Comparison of ENCODE assay signal across 9 cellular contexts in genomic region chr19:795691-796581, GRCh38. TPM values are rescaled to one million over a fixed set of nuclear protein-coding genes. Genes with fewer than 3 reads are reported as not detected.
DNase-seq lines count a peak whose midpoint lies in the region; ATAC-seq and TF ChIP-seq lines count a peak whose summit lies in the region.
"Had no signal": no experiment of that assay in that cellular context is flagged by ENCODE, and none has a peak within 500 bp of the region (broad histone marks: within the 10 kb centered on the region; RNA-seq: fewer than 3 reads in every experiment).

No MANE protein-coding gene starts in this region.

- BruUV-seq in HCT116 (replicated peaks; lab: Mats Ljungman, UMichigan) = no TSS peak

- H3K36me3 ChIP-seq in HCT116 (ENCODE audit: control insufficient read depth in 1 of 2, insufficient read depth in 2 of 2, low read length in 2 of 2) (peaks cover 9 to 26% of the 10 kb centered on the region in 2 experiments; a peak in 2 of 4 replicates), iPS-18a (ENCODE audit: control insufficient read depth, low read depth, low read length) (peaks cover 17% of the 10 kb centered on the region), spleen (peaks cover 0 to 19% (median 2%) of the 10 kb centered on the region in 6 donors)

- POLR2A ChIA-PET in HCT116 (lab: Charles Lee) = interaction anchor here (0.6 to 1.3 kb wide), 3 partner anchors 11 to 179 kb away, joined by 3 to 4 read pairs (median 3); no protein-coding TSS in a partner anchor
- POLR2A ChIA-PET in activated CD8-positive, alpha-beta T cell treated with anti-CD3 and anti-CD28 coated beads for 36 hours (lab: Charles Lee) = interaction anchor here (0.6 to 9.6 kb wide), 9 partner anchors 8 to 265 kb away, joined by 3 to 106 read pairs (median 3); no protein-coding TSS in a partner anchor

- intact Hi-C loops in HCT116 (cut with micrococcal nuclease) = loop anchor here (2.0 to 10.0 kb wide), 2 partner anchors 133 to 449 kb away; partner anchors contain the start of genes ATP5F1D, MIDN and RNF126
- intact Hi-C loops in activated CD8-positive, alpha-beta T cell treated with anti-CD3 and anti-CD28 coated beads for 36 hours (cut with micrococcal nuclease) = no loop called here
- intact Hi-C loops in spleen (cut with DNase I; ENCODE audit: low total_unique reads) = no loop called here

- no peaks in the 10 kb centered on the region for H3K9me3 Mint-ChIP-seq in activated CD8-positive, alpha-beta T cell treated with anti-CD3 and anti-CD28 coated beads for 36 hours

- WGBS in spleen, 5 donors = 83 to 92% (median 86%) methylated on average over 16 to 39 of the region's 39 CpGs

- peak overlapping the region; percentile 96 for H3K27ac ChIP-seq in HCT116 (ENCODE audit: low read depth, low read length)
- no peak overlapping the region for H3K27ac ChIP-seq in iPS-18a (ENCODE audit: low read length)
- peak overlapping the region; percentile 38 to 100 (median 88) for H3K27ac ChIP-seq in spleen

- RAD21 ChIA-PET in HCT116 (lab: Charles Lee; ENCODE audit: low non-redundant PET in 1 of 2, low total read pairs in 2 of 2, uncharacterized antibody in 2 of 2, unreplicated experiment in 2 of 2) = no interaction called here

- H3K79me2 ChIP-seq in HCT116 (ENCODE audit: insufficient read depth, low read length) = peaks cover 32% of the 10 kb centered on the region

- H3K4me3 Mint-ChIP-seq in activated CD8-positive, alpha-beta T cell treated with anti-CD3 and anti-CD28 coated beads for 36 hours = peak overlapping the region; percentile 86

- H3K36me3 Mint-ChIP-seq in activated CD8-positive, alpha-beta T cell treated with anti-CD3 and anti-CD28 coated beads for 36 hours (ENCODE audit: low read depth) = peaks cover 28% of the 10 kb centered on the region

- no peak for TF ChIP-seq POLR2A in HCT116 (IDR thresholded peaks at IDR 0.05; ENCODE audit: borderline replicate concordance, extremely low read depth, insufficient read depth, insufficient read length)
- no peak for TF ChIP-seq POLR2A in spleen (IDR thresholded peaks at IDR 0.05)

- H3K4me1 ChIP-seq in HCT116 (ENCODE audit: control insufficient read depth in 1 of 2, insufficient read depth in 2 of 2, low read length in 2 of 2) (peaks cover 17 to 28% of the 10 kb centered on the region in 2 experiments), iPS-18a (ENCODE audit: control insufficient read depth, low read depth, low read length) (peaks cover 10% of the 10 kb centered on the region), spleen (peaks cover 31 to 67% (median 47%) of the 10 kb centered on the region in 6 donors)

- H3K9ac ChIP-seq in HCT116 (ENCODE audit: low read length) (peak overlapping the region; percentile 87), iPS-18a (ENCODE audit: low read length) (no peak overlapping the region)

- no peak for TF ChIP-seq RAD21 in HCT116 (IDR thresholded peaks at IDR 0.05; ENCODE audit: low read depth)

- H3K4me3 ChIP-seq in HCT116 (replicated peaks in 1 of 2; ENCODE audit: low read depth in 1 of 2, low read length in 2 of 2) (peak overlapping the region; percentile 72 to 83), iPS-18a (ENCODE audit: low read length) (peak overlapping the region; percentile 61), spleen (peak overlapping the region; percentile 55 to 96 (median 76))

- H3K27me3 ChIP-seq in HCT116 (ENCODE audit: insufficient read depth, low read length) (no peaks in the 10 kb centered on the region), iPS-18a (ENCODE audit: control insufficient read depth, insufficient read depth, low read length) (no peaks in the 10 kb centered on the region), spleen (replicated peaks in 1 of 7) (no peaks in the 10 kb centered on the region)

- H3K9me3 ChIP-seq in HCT116 (ENCODE audit: control insufficient read depth in 1 of 2, insufficient read depth in 1 of 2, low read depth in 1 of 2, low read length in 2 of 2) (no peaks in the 10 kb centered on the region), iPS-18a (ENCODE audit: control insufficient read depth, low read depth, low read length) (no peaks in the 10 kb centered on the region), spleen (no peaks in the 10 kb centered on the region)

- H2AFZ ChIP-seq in HCT116 (ENCODE audit: low read depth, low read length, poor library complexity, severe bottlenecking) = no peak overlapping the region

- peaks cover 23% of the 10 kb centered on the region; the same call in 1 of the 2 replicates for H4K20me1 ChIP-seq in HCT116 (ENCODE audit: insufficient read depth)

- CTCF ChIA-PET in HCT116 (lab: Charles Lee) = no interaction called here
- CTCF ChIA-PET in activated CD8-positive, alpha-beta T cell treated with anti-CD3 and anti-CD28 coated beads for 36 hours (lab: Charles Lee) = interaction anchor here (0.9 to 1.1 kb wide), 2 partner anchors 28 to 231 kb away, joined by 3 to 4 read pairs; partner anchors contain the start of gene CNN2

- no peaks in the 10 kb centered on the region for H3K27me3 Mint-ChIP-seq in activated CD8-positive, alpha-beta T cell treated with anti-CD3 and anti-CD28 coated beads for 36 hours
- H3K27me3 Mint-ChIP-seq: activated naive CD8-positive, alpha-beta T cell had no signal

- H3K27ac Mint-ChIP-seq in activated CD8-positive, alpha-beta T cell treated with anti-CD3 and anti-CD28 coated beads for 36 hours = no peak overlapping the region

- DNase-seq in HCT116 (ENCODE audit: low read depth, low spot score) (no peak), spleen (peak; percentile 89), Kasumi-1 (lab: John Stamatoyannopoulos, UW) (no peak), DMS53 treated with DMSO at 0.1 percent for 48 hours (lab: John Stamatoyannopoulos, UW; ENCODE audit: unreplicated experiment) (no peak)
- DNase-seq in activated CD8-positive, alpha-beta T cell treated with anti-CD3 and anti-CD28 coated beads for 36 hours = no peak

- TF ChIP-seq CTCF in HCT116 (IDR thresholded peaks at IDR 0.05 in 2 of 3, conservative IDR thresholded peaks at IDR 0.05 in 1 of 3; ENCODE audit: borderline replicate concordance in 1 of 3, insufficient read depth in 1 of 3, low read depth in 2 of 3, low read length in 2 of 3) = no peak
- no peak for TF ChIP-seq CTCF in activated CD8-positive, alpha-beta T cell treated with anti-CD3 and anti-CD28 coated beads for 36 hours (IDR thresholded peaks at IDR 0.05)
- TF ChIP-seq CTCF in spleen (IDR thresholded peaks at IDR 0.05 in 8 of 11, conservative IDR thresholded peaks at IDR 0.05 in 3 of 11) = no peak

- no peaks in the 10 kb centered on the region for H3K9me2 ChIP-seq in HCT116 (ENCODE audit: insufficient read depth)

- H3K4me2 ChIP-seq in HCT116 (ENCODE audit: low read length) = peak overlapping the region; percentile 95

- no peak for ATAC-seq in HCT116
- ATAC-seq in activated CD8-positive, alpha-beta T cell treated with anti-CD3 and anti-CD28 coated beads for 36 hours = no peak
- no peak for ATAC-seq in HG03565 (IDR thresholded peaks at IDR 0.05; ENCODE audit: unreplicated experiment)
- no peak for ATAC-seq in HG03097 (IDR thresholded peaks at IDR 0.05; ENCODE audit: low FRiP score, unreplicated experiment)

- peaks cover 16% of the 10 kb centered on the region for H3K4me1 Mint-ChIP-seq in activated CD8-positive, alpha-beta T cell treated with anti-CD3 and anti-CD28 coated beads for 36 hours (ENCODE audit: low read depth)

TF ChIP-seq in HCT116, 20 proteins besides CTCF, POLR2A, EP300 and RAD21 (continues in another document):
- no peak for TF ChIP-seq ZNF274 (IDR thresholded peaks at IDR 0.05; ENCODE audit: low read depth, low read length)
- TF ChIP-seq TCF7L2 (IDR thresholded peaks at IDR 0.05; ENCODE audit: borderline replicate concordance, extremely low read depth, insufficient read depth, insufficient read length) = no peak
- TF ChIP-seq MAX (IDR thresholded peaks at IDR 0.05) = no peak
- no peak for TF ChIP-seq JUND (IDR thresholded peaks at IDR 0.05)

RNA-seq across cellular contexts. Expression of gene PTBP1, which starts 1.3 kb away (rescaled TPM):
- total RNA-seq in HCT116 (2021; ENCODE audit: unreplicated experiment) (676 TPM), spleen (100 to 1,000 TPM; 147 to 305 (median 247) TPM)
- 538 and 711 TPM in 2 replicates for polyA plus RNA-seq in HCT116 (2012)
- 100 to 1,000 TPM; 581 to 582 TPM for total RNA-seq in activated CD8-positive, alpha-beta T cell treated with anti-CD3 and anti-CD28 coated beads for 36 hours
- polyA plus RNA-seq in spleen = 100 to 1,000 TPM in 1 of 3 donors, 10 to 100 TPM in 2; 89.9 to 130 (median 98.6) TPM

RNA-seq across cellular contexts. Expression of gene PLPPR3, which starts 25.8 kb away (rescaled TPM):
- total RNA-seq in HCT116 (2021; ENCODE audit: unreplicated experiment) = 0.27 TPM
- polyA plus RNA-seq in HCT116 (2012) = 0.05 and 0.10 TPM in 2 replicates
- not detected for total RNA-seq in activated CD8-positive, alpha-beta T cell treated with anti-CD3 and anti-CD28 coated beads for 36 hours
- under 1 TPM in 5 of 7 donors, not detected in 2; 0.27 to 0.79 (median 0.43) TPM for total RNA-seq in spleen
- polyA plus RNA-seq in spleen = under 1 TPM in 1 of 3 donors, not detected in 2; 0.03 TPM

RNA-seq across cellular contexts. Expression of gene AZU1, which starts 31.7 kb away (rescaled TPM):
- total RNA-seq in HCT116 (2021; ENCODE audit: unreplicated experiment) = not detected
- 0.05 and 0.10 TPM in 2 replicates for polyA plus RNA-seq in HCT116 (2012)
- not detected for total RNA-seq in activated CD8-positive, alpha-beta T cell treated with anti-CD3 and anti-CD28 coated beads for 36 hours
- 10 to 100 TPM in 3 of 7 donors, 1 to 10 TPM in 4; 3.1 to 69.7 (median 9.6) TPM for total RNA-seq in spleen
- 1 to 10 TPM; 1.7 to 7.6 (median 4.2) TPM for polyA plus RNA-seq in spleen

RNA-seq across cellular contexts. Expression of gene PRTN3, which starts 44.9 kb away (rescaled TPM):
- total RNA-seq in HCT116 (2021; ENCODE audit: unreplicated experiment) (2.7 TPM), spleen (100 to 1,000 TPM in 1 of 7 donors, 10 to 100 TPM in 3, 1 to 10 TPM in 3; 2.8 to 168 (median 11.7) TPM)
- polyA plus RNA-seq in HCT116 (2012) = 4.0 and 4.5 TPM in 2 replicates
- total RNA-seq in activated CD8-positive, alpha-beta T cell treated with anti-CD3 and anti-CD28 coated beads for 36 hours = not detected
- polyA plus RNA-seq in spleen = 1 to 10 TPM in 2 of 3 donors, under 1 TPM in 1; 0.89 to 3.3 (median 1.3) TPM

RNA-seq across cellular contexts. Expression of gene MISP, which starts 45.0 kb away (rescaled TPM):
- total RNA-seq in HCT116 (2021; ENCODE audit: unreplicated experiment) = 38.2 TPM
- 30.6 and 31.5 TPM in 2 replicates for polyA plus RNA-seq in HCT116 (2012)
- total RNA-seq in activated CD8-positive, alpha-beta T cell treated with anti-CD3 and anti-CD28 coated beads for 36 hours = not detected
- total RNA-seq in spleen = not detected
- under 1 TPM in 1 of 3 donors, not detected in 2; 0.13 TPM for polyA plus RNA-seq in spleen
